ENCODE assay signal across 28 cellular contexts in genomic region chr16:22688463-22688862, GRCh38.
"Had no signal": no experiment of that assay in that cellular context is flagged by ENCODE, and none has a peak within 500 bp of the region (broad histone marks: within the 10 kb centered on the region; RNA-seq: fewer than 3 reads in every experiment).

No MANE protein-coding gene starts in this region.

- H3K36me3 ChIP-seq: colonic mucosa, esophagus squamous epithelium, gastrocnemius medialis, heart right ventricle, left lung, lower lobe of right lung had no signal

- H3K27ac ChIP-seq: colonic mucosa, epithelial cell of prostate, esophagus squamous epithelium, gastrocnemius medialis, heart right ventricle, left lung, lower lobe of right lung had no signal

- H3K27ac Mint-ChIP-seq: dendritic cell treated with granulocyte-macrophage colony-stimulating factor and Interleukin-4, amounts not matched to agents 40 ng/mL and 50 ng/mL, for 4 days; effector memory CD8-positive, alpha-beta T cell; endodermal cell; mesothelial cell of epicardium; naive thymus-derived CD8-positive, alpha-beta T cell had no signal

- DNase-seq: colonic mucosa; cortex of kidney; effector CD8-positive, alpha-beta T cell; effector memory CD8-positive, alpha-beta T cell; endodermal cell; erythroblast; esophagus squamous epithelium; foreskin fibroblast; foreskin melanocyte; gastrocnemius medialis; glutamatergic neuron; head of caudate nucleus; heart right ventricle; hippocampal formation; left cardiac atrium; left lung; left ventricle myocardium superior; lower lobe of right lung; mesenchymal stem cell; mucosa of descending colon; naive B cell; naive thymus-derived CD8-positive, alpha-beta T cell had no signal

- H3K4me3 ChIP-seq: colonic mucosa, esophagus squamous epithelium, gastrocnemius medialis, heart right ventricle, left lung, lower lobe of right lung, mucosa of descending colon had no signal

- H3K36me3 Mint-ChIP-seq: mesothelial cell of epicardium had no signal

- H3K9me3 ChIP-seq: colonic mucosa, gastrocnemius medialis, lower lobe of right lung had no signal

- H3K4me3 Mint-ChIP-seq: dendritic cell treated with granulocyte-macrophage colony-stimulating factor and Interleukin-4, amounts not matched to agents 40 ng/mL and 50 ng/mL, for 4 days; effector memory CD8-positive, alpha-beta T cell; endodermal cell; mesothelial cell of epicardium; naive B cell; naive thymus-derived CD8-positive, alpha-beta T cell had no signal

- H3K4me1 Mint-ChIP-seq: mesothelial cell of epicardium had no signal

- H3K27me3 ChIP-seq: colonic mucosa, gastrocnemius medialis, heart right ventricle, left lung had no signal

- ATAC-seq: effector memory CD8-positive, alpha-beta T cell; esophagus mucosa; gastrocnemius medialis; heart right ventricle; left cardiac atrium; left lung; left ventricle myocardium superior; lower lobe of right lung; mucosa of descending colon; naive thymus-derived CD8-positive, alpha-beta T cell had no signal

- H3K9me3 Mint-ChIP-seq: dendritic cell treated with granulocyte-macrophage colony-stimulating factor and Interleukin-4, amounts not matched to agents 40 ng/mL and 50 ng/mL, for 4 days; effector memory CD8-positive, alpha-beta T cell had no signal

- FAIRE-seq: islet of Langerhans, keratinocyte had no signal

- H3K4me1 ChIP-seq: colonic mucosa had no signal
